In the genomic region with DNA sequence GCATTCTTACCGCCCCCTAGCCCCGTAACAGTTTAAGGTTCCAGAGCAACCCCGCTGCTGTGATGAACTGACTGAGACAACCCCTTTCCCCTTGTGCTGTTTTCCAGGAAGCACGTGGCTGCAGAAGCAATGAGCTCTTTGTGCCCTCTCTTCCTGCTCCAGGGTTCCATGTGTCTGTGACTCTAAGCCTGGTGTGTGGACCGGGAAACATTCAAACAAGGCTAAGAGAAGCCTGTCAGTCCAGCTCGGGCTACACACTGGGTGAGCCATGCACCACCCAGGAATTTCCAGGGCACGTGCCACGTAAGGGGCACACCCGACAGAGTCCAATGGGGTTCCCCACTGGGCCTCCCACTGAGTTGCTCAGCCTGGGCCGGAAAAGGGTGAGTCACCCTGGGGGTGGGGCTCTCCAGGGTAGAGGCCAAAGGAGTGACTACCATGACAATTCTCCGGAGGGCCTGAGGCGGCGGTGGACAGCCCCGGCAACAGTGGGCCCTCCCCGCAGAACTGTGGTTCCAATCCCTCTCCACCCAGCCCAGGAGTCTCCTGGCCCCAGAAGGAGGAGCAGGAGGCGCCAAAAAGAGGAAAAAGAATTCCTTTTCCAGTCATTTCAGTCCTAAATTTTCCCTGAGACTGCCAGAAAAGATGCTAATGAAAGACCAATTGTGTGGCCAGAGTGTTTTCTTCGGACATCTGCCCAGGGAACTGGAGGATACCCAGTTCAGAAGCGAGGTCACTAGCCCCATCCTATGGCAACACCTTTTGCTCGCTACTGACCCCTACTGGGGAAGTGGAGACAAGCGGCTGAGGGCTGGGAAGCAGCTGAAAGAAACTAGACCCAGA, we compare ENCODE assay signal across 1 cellular context.
TF ChIP-seq lines count a peak whose summit lies in the region.

No MANE protein-coding gene starts in this region.

TF ChIP-seq in K562, 482 proteins besides CTCF, POLR2A, EP300 and RAD21 (continued from another document and continues in another):
- TF ChIP-seq MNT (conservative IDR thresholded peaks at IDR 0.05) = peak; percentile 85 to 87
- TF ChIP-seq ZNF41 (CRISPR knock-in tag; conservative IDR thresholded peaks at IDR 0.05) = no peak
- TF ChIP-seq POLR2H (tag; IDR thresholded peaks at IDR 0.05; ENCODE audit: low read depth) = no peak
- TF ChIP-seq, protein P1, sequence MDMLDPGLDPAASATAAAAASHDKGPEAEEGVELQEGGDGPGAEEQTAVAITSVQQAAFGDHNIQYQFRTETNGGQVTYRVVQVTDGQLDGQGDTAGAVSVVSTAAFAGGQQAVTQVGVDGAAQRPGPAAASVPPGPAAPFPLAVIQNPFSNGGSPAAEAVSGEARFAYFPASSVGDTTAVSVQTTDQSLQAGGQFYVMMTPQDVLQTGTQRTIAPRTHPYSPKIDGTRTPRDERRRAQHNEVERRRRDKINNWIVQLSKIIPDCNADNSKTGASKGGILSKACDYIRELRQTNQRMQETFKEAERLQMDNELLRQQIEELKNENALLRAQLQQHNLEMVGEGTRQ (CRISPR knock-in tag; IDR thresholded peaks at IDR 0.05) = peak; percentile 43; the same call in 1 of the 2 replicates
- TF ChIP-seq RREB1 (CRISPR knock-in tag; IDR thresholded peaks at IDR 0.05) = peak; percentile 73; the same call in 1 of the 2 replicates
- TF ChIP-seq, protein P2, sequence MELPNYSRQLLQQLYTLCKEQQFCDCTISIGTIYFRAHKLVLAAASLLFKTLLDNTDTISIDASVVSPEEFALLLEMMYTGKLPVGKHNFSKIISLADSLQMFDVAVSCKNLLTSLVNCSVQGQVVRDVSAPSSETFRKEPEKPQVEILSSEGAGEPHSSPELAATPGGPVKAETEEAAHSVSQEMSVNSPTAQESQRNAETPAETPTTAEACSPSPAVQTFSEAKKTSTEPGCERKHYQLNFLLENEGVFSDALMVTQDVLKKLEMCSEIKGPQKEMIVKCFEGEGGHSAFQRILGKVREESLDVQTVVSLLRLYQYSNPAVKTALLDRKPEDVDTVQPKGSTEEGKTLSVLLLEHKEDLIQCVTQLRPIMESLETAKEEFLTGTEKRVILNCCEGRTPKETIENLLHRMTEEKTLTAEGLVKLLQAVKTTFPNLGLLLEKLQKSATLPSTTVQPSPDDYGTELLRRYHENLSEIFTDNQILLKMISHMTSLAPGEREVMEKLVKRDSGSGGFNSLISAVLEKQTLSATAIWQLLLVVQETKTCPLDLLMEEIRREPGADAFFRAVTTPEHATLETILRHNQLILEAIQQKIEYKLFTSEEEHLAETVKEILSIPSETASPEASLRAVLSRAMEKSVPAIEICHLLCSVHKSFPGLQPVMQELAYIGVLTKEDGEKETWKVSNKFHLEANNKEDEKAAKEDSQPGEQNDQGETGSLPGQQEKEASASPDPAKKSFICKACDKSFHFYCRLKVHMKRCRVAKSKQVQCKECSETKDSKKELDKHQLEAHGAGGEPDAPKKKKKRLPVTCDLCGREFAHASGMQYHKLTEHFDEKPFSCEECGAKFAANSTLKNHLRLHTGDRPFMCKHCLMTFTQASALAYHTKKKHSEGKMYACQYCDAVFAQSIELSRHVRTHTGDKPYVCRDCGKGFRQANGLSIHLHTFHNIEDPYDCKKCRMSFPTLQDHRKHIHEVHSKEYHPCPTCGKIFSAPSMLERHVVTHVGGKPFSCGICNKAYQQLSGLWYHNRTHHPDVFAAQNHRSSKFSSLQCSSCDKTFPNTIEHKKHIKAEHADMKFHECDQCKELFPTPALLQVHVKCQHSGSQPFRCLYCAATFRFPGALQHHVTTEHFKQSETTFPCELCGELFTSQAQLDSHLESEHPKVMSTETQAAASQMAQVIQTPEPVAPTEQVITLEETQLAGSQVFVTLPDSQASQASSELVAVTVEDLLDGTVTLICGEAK (IDR thresholded peaks at IDR 0.05) = no peak
- TF ChIP-seq, protein P2 (CRISPR knock-in tag; IDR thresholded peaks at IDR 0.05) = no peak
- 0 out of 4 replicates have a peak, but pooled peaks of 1 of the 2 experiments have one; percentile 40 for TF ChIP-seq HDAC1 (IDR thresholded peaks at IDR 0.05)
- TF ChIP-seq ZBTB49 (CRISPR knock-in tag; IDR thresholded peaks at IDR 0.05; ENCODE audit: borderline replicate concordance) = no peak
- TF ChIP-seq ATF3 (IDR thresholded peaks at IDR 0.05) = peak; percentile 99
- peak; percentile 94 for TF ChIP-seq ATF3 (CRISPR knock-in tag; conservative IDR thresholded peaks at IDR 0.05)
- 0 out of 2 replicates have a peak, but pooled peaks have one; percentile 22 for TF ChIP-seq ZKSCAN1 (IDR thresholded peaks at IDR 0.05; ENCODE audit: low read depth, low read length)
- TF ChIP-seq TOE1 (IDR thresholded peaks at IDR 0.05; ENCODE audit: borderline replicate concordance) = 0 out of 2 replicates have a peak, but pooled peaks have one; percentile 57
- no peak for TF ChIP-seq TOE1 (CRISPR knock-in tag; IDR thresholded peaks at IDR 0.05; ENCODE audit: borderline replicate concordance, low read depth)
- TF ChIP-seq RNF2 (IDR thresholded peaks at IDR 0.05) = peak; percentile 75; the same call in 1 of the 2 replicates
- peak; percentile 81; the same call in 1 of the 2 replicates for TF ChIP-seq ZFPM2 (CRISPR knock-in tag; IDR thresholded peaks at IDR 0.05)
- TF ChIP-seq NR2F6 (CRISPR knock-in tag; IDR thresholded peaks at IDR 0.05) = no peak
- TF ChIP-seq STAT5A (IDR thresholded peaks at IDR 0.05; ENCODE audit: borderline replicate concordance, low read length) = no peak; the same call in 1 of the 2 replicates
- no peak; the same call in 1 of the 2 replicates for TF ChIP-seq KLF16 (IDR thresholded peaks at IDR 0.05)
- TF ChIP-seq SP1 (CRISPR knock-in tag; IDR thresholded peaks at IDR 0.05) = 0 out of 2 replicates have a peak, but pooled peaks have one; percentile 28
- TF ChIP-seq NCOR1 (IDR thresholded peaks at IDR 0.05) = peak; percentile 50; the same call in 1 of the 2 replicates
- TF ChIP-seq EHMT2 (IDR thresholded peaks at IDR 0.05) = 0 out of 2 replicates have a peak, but pooled peaks have one; percentile 43
- peak; percentile 78 for TF ChIP-seq TAF9B (IDR thresholded peaks at IDR 0.05; ENCODE audit: partially characterized antibody)
- 0 out of 2 replicates have a peak, but pooled peaks have one; percentile 24 for TF ChIP-seq NCOA1 (IDR thresholded peaks at IDR 0.05; ENCODE audit: low read depth)
- peak; percentile 54 for TF ChIP-seq HDAC3 (IDR thresholded peaks at IDR 0.05; ENCODE audit: borderline replicate concordance, partially characterized antibody)
